8 cellular contexts compared by ENCODE assay signal in genomic region chr6:32188381-32189081, GRCh38. TPM values are rescaled to one million over a fixed set of nuclear protein-coding genes. Genes with fewer than 3 reads are reported as not detected.
DNase-seq lines count a peak whose midpoint lies in the region; ATAC-seq and TF ChIP-seq lines count a peak whose summit lies in the region.

No MANE protein-coding gene starts in this region.

- POLR2A ChIA-PET in AG04449 (lab: Yijun Ruan, JAX): interaction anchor here (0.7 kb wide), 1 partner anchor 74 kb away, joined by 4 read pairs; no protein-coding TSS in a partner anchor

- CTCF ChIA-PET in AG04449 (lab: Yijun Ruan, JAX): interaction anchor here (1.5 to 2.6 kb wide), 3 partner anchors 12 to 71 kb away, joined by 5 to 8 read pairs (median 5); no protein-coding TSS in a partner anchor

- TF ChIP-seq CTCF in AG04449 (IDR thresholded peaks at IDR 0.05; ENCODE audit: insufficient read depth, low read length, missing control alignments): no peak
- no peak for TF ChIP-seq CTCF in choroid plexus epithelial cell (conservative IDR thresholded peaks at IDR 0.05; ENCODE audit: low read depth, low read length)

- ATAC-seq in HG03565 (IDR thresholded peaks at IDR 0.05; ENCODE audit: unreplicated experiment): no peak

- DNase-seq in AG04449 (ENCODE audit: low read depth, low spot score) (no peak), LHCN-M2 (ENCODE audit: low read depth) (peak; percentile 35), choroid plexus epithelial cell (ENCODE audit: low read depth) (no peak), myocyte (ENCODE audit: low read depth) (peak; percentile 58), NCI-H1092 treated with DMSO at 0.1 percent for 48 hours (lab: John Stamatoyannopoulos, UW) (no peak), kidney tubule cell (ENCODE audit: low spot score) (no peak), NCI-H1930 (lab: John Stamatoyannopoulos, UW) (no peak)

- H3K4me3 ChIP-seq in AG04449 (ENCODE audit: low read depth, low read length) (peak overlapping the region; percentile 77), choroid plexus epithelial cell (ENCODE audit: low read depth, low read length) (peak overlapping the region; percentile 68)

RNA-seq across cellular contexts. Expression of gene PBX2, which starts 1.5 kb away (rescaled TPM):
- 19.2 and 23.1 TPM in 2 replicates for total RNA-seq in LHCN-M2 (2014; rRNA removed)
- 27.7 TPM for polyA plus RNA-seq in LHCN-M2 (2012)
- total RNA-seq in myocyte: 25.1 and 29.0 TPM in 2 replicates
- polyA plus RNA-seq in myocyte (2012): 45.6 TPM

RNA-seq across cellular contexts. Expression of gene GPSM3, which starts 3.9 kb away (rescaled TPM):
- 1.0 and 1.4 TPM in 2 replicates for total RNA-seq in LHCN-M2 (2014; rRNA removed)
- polyA plus RNA-seq in LHCN-M2 (2012): 4.2 TPM
- total RNA-seq in myocyte: 0.27 TPM in 1 of 2 replicates, not detected in the other
- 0.79 TPM for polyA plus RNA-seq in myocyte (2012)

RNA-seq across cellular contexts. Expression of gene AGER, which starts 4.5 kb away (rescaled TPM):
- total RNA-seq in LHCN-M2 (2014; rRNA removed) (0.45 and 0.80 TPM in 2 replicates), myocyte (0.86 and 0.88 TPM in 2 replicates)
- polyA plus RNA-seq in LHCN-M2 (2012): 0.97 TPM
- 2.9 TPM for polyA plus RNA-seq in myocyte (2012)

RNA-seq across cellular contexts. Expression of gene RNF5, which starts 10.3 kb away (rescaled TPM):
- total RNA-seq in LHCN-M2 (2014; rRNA removed): 43.5 and 55.3 TPM in 2 replicates
- polyA plus RNA-seq in LHCN-M2 (2012): 70.3 TPM
- 70.9 and 78.1 TPM in 2 replicates for total RNA-seq in myocyte
- 87.1 TPM for polyA plus RNA-seq in myocyte (2012)

RNA-seq across cellular contexts. Expression of gene AGPAT1, which starts 12.6 kb away (rescaled TPM):
- 80.3 and 87.0 TPM in 2 replicates for total RNA-seq in LHCN-M2 (2014; rRNA removed)
- polyA plus RNA-seq in LHCN-M2 (2012): 95.4 TPM
- total RNA-seq in myocyte: 68.2 and 79.2 TPM in 2 replicates
- 93.8 TPM for polyA plus RNA-seq in myocyte (2012)

Comparison
In these comparisons a context has a peak if more than half of its experiments do, and no peak if none do; other contexts are left out.
1. DNase-seq: peak in LHCN-M2 (single experiment) and myocyte (single experiment); none in AG04449 (single experiment), choroid plexus epithelial cell (single experiment), NCI-H1092 treated with DMSO at 0.1 percent for 48 hours (single experiment), kidney tubule cell (single experiment) and NCI-H1930 (0 of 2).